Comparison of ENCODE assay signal across 1 cellular context in genomic region chr1:55474168-55474786, GRCh38.
TF ChIP-seq lines count a peak whose summit lies in the region.

No MANE protein-coding gene starts in this region.

TF ChIP-seq in K562, 482 proteins besides CTCF, POLR2A, EP300 and RAD21 (continued from another document and continues in another):
- TF ChIP-seq XRCC3 (IDR thresholded peaks at IDR 0.05) (no peak), ZBTB11 (CRISPR knock-in tag; IDR thresholded peaks at IDR 0.05) (0 out of 6 replicates have a peak, but pooled peaks of 1 of the 3 experiments have one; percentile 23), EP400 (IDR thresholded peaks at IDR 0.05) (no peak), EHMT2 (IDR thresholded peaks at IDR 0.05) (peak; percentile 17; the same call in 1 of the 2 replicates), RREB1 (CRISPR knock-in tag; IDR thresholded peaks at IDR 0.05) (no peak), ETV6 (IDR thresholded peaks at IDR 0.05; ENCODE audit: borderline replicate concordance in 1 of 2, low read depth in 2 of 2, low read length in 1 of 2) (peak; percentile 65 to 89; a peak in 3 of 4 replicates), ETV6 (CRISPR knock-in tag; IDR thresholded peaks at IDR 0.05; ENCODE audit: borderline replicate concordance) (no peak), PURB (CRISPR knock-in tag; IDR thresholded peaks at IDR 0.05; ENCODE audit: low read depth) (no peak), HEY1 (CRISPR knock-in tag; IDR thresholded peaks at IDR 0.05; ENCODE audit: borderline replicate concordance) (no peak), NR2C1 (IDR thresholded peaks at IDR 0.05) (no peak), NR2C1 (tag; IDR thresholded peaks at IDR 0.05) (no peak), ILK (tag; IDR thresholded peaks at IDR 0.05; ENCODE audit: borderline replicate concordance, low read depth) (no peak), PHF20 (IDR thresholded peaks at IDR 0.05; ENCODE audit: partially characterized antibody) (no peak), FOXA1 (IDR thresholded peaks at IDR 0.05; ENCODE audit: borderline replicate concordance) (no peak), HINFP (tag; conservative IDR thresholded peaks at IDR 0.05; ENCODE audit: low read depth) (no peak), ZNF592 (IDR thresholded peaks at IDR 0.05) (peak; percentile 57), ZBED1 (IDR thresholded peaks at IDR 0.05) (no peak), ZNF639 (CRISPR knock-in tag; conservative IDR thresholded peaks at IDR 0.05 in 1 of 2, IDR thresholded peaks at IDR 0.05 in 1 of 2) (peak in 1 of 2 experiments; percentile 42; a peak in 1 of 4 replicates), CLOCK (CRISPR knock-in tag; IDR thresholded peaks at IDR 0.05; ENCODE audit: borderline replicate concordance) (no peak), AFF1 (IDR thresholded peaks at IDR 0.05; ENCODE audit: low read depth in 1 of 2, partially characterized antibody in 2 of 2) (peak in 1 of 2 experiments; percentile 67), ESRRA (IDR thresholded peaks at IDR 0.05; ENCODE audit: borderline replicate concordance, low read depth) (no peak), RNF2 (IDR thresholded peaks at IDR 0.05) (no peak), ZNF165 (CRISPR knock-in tag; IDR thresholded peaks at IDR 0.05; ENCODE audit: borderline replicate concordance) (no peak), DPF2 (IDR thresholded peaks at IDR 0.05) (peak; percentile 78), MECOM (CRISPR knock-in tag; IDR thresholded peaks at IDR 0.05) (no peak)
